2 cellular contexts compared by ENCODE assay signal in genomic region chr2:174078275-174078674, GRCh38.
TF ChIP-seq lines count a peak whose summit lies in the region.

No MANE protein-coding gene starts in this region.

TF ChIP-seq in GM23338, 12 proteins besides CTCF, POLR2A, EP300 and RAD21 (continued from another document):
- TF ChIP-seq, protein P1, sequence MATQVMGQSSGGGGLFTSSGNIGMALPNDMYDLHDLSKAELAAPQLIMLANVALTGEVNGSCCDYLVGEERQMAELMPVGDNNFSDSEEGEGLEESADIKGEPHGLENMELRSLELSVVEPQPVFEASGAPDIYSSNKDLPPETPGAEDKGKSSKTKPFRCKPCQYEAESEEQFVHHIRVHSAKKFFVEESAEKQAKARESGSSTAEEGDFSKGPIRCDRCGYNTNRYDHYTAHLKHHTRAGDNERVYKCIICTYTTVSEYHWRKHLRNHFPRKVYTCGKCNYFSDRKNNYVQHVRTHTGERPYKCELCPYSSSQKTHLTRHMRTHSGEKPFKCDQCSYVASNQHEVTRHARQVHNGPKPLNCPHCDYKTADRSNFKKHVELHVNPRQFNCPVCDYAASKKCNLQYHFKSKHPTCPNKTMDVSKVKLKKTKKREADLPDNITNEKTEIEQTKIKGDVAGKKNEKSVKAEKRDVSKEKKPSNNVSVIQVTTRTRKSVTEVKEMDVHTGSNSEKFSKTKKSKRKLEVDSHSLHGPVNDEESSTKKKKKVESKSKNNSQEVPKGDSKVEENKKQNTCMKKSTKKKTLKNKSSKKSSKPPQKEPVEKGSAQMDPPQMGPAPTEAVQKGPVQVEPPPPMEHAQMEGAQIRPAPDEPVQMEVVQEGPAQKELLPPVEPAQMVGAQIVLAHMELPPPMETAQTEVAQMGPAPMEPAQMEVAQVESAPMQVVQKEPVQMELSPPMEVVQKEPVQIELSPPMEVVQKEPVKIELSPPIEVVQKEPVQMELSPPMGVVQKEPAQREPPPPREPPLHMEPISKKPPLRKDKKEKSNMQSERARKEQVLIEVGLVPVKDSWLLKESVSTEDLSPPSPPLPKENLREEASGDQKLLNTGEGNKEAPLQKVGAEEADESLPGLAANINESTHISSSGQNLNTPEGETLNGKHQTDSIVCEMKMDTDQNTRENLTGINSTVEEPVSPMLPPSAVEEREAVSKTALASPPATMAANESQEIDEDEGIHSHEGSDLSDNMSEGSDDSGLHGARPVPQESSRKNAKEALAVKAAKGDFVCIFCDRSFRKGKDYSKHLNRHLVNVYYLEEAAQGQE (IDR thresholded peaks at IDR 0.05; ENCODE audit: unreplicated experiment): no peak
- TF ChIP-seq ZNF331 (CRISPR knock-in tag; IDR thresholded peaks at IDR 0.05; ENCODE audit: low read depth): no peak
- TF ChIP-seq ZNF462 (CRISPR knock-in tag; IDR thresholded peaks at IDR 0.05): no peak
- TF ChIP-seq POLR2AphosphoS5 (IDR thresholded peaks at IDR 0.05; ENCODE audit: low read depth): no peak
- no peak for TF ChIP-seq ETS1 (IDR thresholded peaks at IDR 0.05)
- TF ChIP-seq EZH2phosphoT487 (IDR thresholded peaks at IDR 0.05; ENCODE audit: unreplicated experiment): no peak

TF ChIP-seq in liver, 16 proteins besides CTCF, POLR2A, EP300 and RAD21 (continued from another document):
- TF ChIP-seq, protein P2, sequence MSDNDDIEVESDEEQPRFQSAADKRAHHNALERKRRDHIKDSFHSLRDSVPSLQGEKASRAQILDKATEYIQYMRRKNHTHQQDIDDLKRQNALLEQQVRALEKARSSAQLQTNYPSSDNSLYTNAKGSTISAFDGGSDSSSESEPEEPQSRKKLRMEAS (IDR thresholded peaks at IDR 0.05): no peak
- no peak for TF ChIP-seq FOXA1 (IDR thresholded peaks at IDR 0.05)
- TF ChIP-seq ZBTB33 (IDR thresholded peaks at IDR 0.05): no peak
